ENCODE assay signal across 11 cellular contexts in genomic region chr5:59542841-59543825, GRCh38.
DNase-seq lines count a peak whose midpoint lies in the region; ATAC-seq and TF ChIP-seq lines count a peak whose summit lies in the region.
"Had no signal": no experiment of that assay in that cellular context is flagged by ENCODE, and none has a peak within 500 bp of the region (broad histone marks: within the 10 kb centered on the region; RNA-seq: fewer than 3 reads in every experiment).

No MANE protein-coding gene starts in this region.

- no TSS peak for BruUV-seq in PC-9 (replicated peaks; lab: Mats Ljungman, UMichigan)

- H3K4me3 ChIP-seq in PC-9 = no peak overlapping the region
- H3K4me3 ChIP-seq: K562 had no signal

- H3K79me2 ChIP-seq in PC-9 (ENCODE audit: low read depth) = no peaks in the 10 kb centered on the region

- no peaks in the 10 kb centered on the region for H3K9me2 ChIP-seq in PC-9 (ENCODE audit: insufficient read depth)

- DNase-seq in DMS53 treated with DMSO at 0.1 percent for 48 hours (lab: John Stamatoyannopoulos, UW; ENCODE audit: unreplicated experiment) (peak; percentile 54), PC-9 (no peak), glomerular endothelial cell (ENCODE audit: extremely low read depth, low read depth, low spot score) (peak; percentile 64), putamen (ENCODE audit: low spot score) (peak; percentile 30), AG20443 (ENCODE audit: low spot score) (no peak)
- DNase-seq in stimulated activated CD4-positive, alpha-beta T cell treated with anti-CD3 and anti-CD28 coated beads, Interleukin-4, amount 100 ng/mL, for 4 hours = no peak
- no peak for DNase-seq in stimulated activated naive CD4-positive, alpha-beta T cell (lab: John Stamatoyannopoulos, UW)
- DNase-seq: activated CD4-positive, alpha-beta T cell treated with anti-CD3 and anti-CD28 coated beads for 1 hour; GOT3 had no signal

- H4K20me1 ChIP-seq in PC-9 (ENCODE audit: insufficient read depth) = no peaks in the 10 kb centered on the region

- H3K27me3 ChIP-seq in PC-9 (ENCODE audit: insufficient read depth, low read depth) = no peaks in the 10 kb centered on the region

- peaks cover 37% of the 10 kb centered on the region for H3K4me1 ChIP-seq in PC-9 (replicated peaks; ENCODE audit: insufficient read depth)

- POLR2A ChIA-PET in PC-9 (lab: Charles Lee; ENCODE audit: unreplicated experiment) = interaction anchor here (0.6 kb wide), 1 partner anchor 133 kb away, joined by 5 read pairs; no protein-coding TSS in a partner anchor

- CTCF ChIA-PET in PC-9 (lab: Charles Lee) = no interaction called here

- intact Hi-C loops in PC-9 (cut with micrococcal nuclease; ENCODE audit: unreplicated experiment) = no loop called here

- H3F3A ChIP-seq in PC-9 (ENCODE audit: insufficient read depth, low read depth) = peaks cover 10% of the 10 kb centered on the region

- no peak overlapping the region for H3K4me2 ChIP-seq in PC-9

- H2AFZ ChIP-seq in PC-9 = no peak overlapping the region

- no peak for TF ChIP-seq CTCF in PC-9 (conservative IDR thresholded peaks at IDR 0.05)

- ATAC-seq in HG03378 (IDR thresholded peaks at IDR 0.05; ENCODE audit: unreplicated experiment) = no peak
- ATAC-seq: K562 had no signal

- 0 out of 2 replicates have a peak, but pooled peaks cover 5% of the 10 kb centered on the region for H3K9me3 ChIP-seq in PC-9 (ENCODE audit: insufficient read depth, low read depth)

- peak overlapping the region; percentile 35 for H3K27ac ChIP-seq in PC-9

- no peaks in the 10 kb centered on the region for H3K36me3 ChIP-seq in PC-9 (ENCODE audit: low read depth)

Comparison
In these comparisons a context has a peak if more than half of its experiments do, and no peak if none do; other contexts are left out.
1. DNase-seq: peak in DMS53 treated with DMSO at 0.1 percent for 48 hours (single experiment), glomerular endothelial cell (single experiment) and putamen (single experiment); none in PC-9 (0 of 2), AG20443 (single experiment), stimulated activated CD4-positive, alpha-beta T cell treated with anti-CD3 and anti-CD28 coated beads, Interleukin-4, amount 100 ng/mL, for 4 hours (0 of 2) and stimulated activated naive CD4-positive, alpha-beta T cell (0 of 6).